ENCODE assay signal across 12 cellular contexts in the genomic region with DNA sequence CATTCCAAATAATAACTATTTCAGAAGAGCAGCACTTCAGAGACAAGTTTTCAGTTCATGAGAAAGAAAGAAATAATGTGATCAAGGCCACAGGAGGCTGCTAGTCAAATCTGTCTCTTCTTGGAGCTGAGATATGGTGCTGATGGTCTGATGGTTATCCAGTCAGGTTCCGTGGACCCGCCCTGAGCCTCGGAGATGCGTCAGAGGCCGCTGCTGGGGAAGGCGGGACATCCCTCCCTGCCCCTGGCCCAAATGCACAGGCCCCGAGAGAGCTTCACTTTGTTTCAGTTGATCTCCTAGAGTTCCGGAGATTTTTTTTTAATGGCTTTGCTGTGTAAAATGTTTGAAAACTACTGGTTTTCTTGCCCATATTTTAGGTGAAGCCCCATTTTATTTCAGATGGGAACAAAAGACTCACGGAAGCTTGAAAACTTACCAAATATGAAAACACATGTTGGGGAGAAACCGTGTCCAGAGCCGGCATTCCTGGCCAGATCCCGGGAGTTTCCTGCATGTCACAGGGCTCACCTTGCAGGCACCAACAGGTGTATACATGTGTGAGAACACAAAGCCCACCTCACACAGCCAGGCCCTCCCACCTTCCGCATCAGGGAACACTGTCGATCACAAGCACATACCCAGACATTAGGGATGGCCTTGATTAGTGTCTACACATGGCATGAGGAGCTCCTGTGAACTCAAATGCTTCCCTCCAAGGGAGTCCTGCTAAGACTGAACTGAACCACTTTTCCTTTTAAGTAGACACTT.
DNase-seq lines count a peak whose midpoint lies in the region; ATAC-seq and TF ChIP-seq lines count a peak whose summit lies in the region.
"Had no signal": no experiment of that assay in that cellular context is flagged by ENCODE, and none has a peak within 500 bp of the region (broad histone marks: within the 10 kb centered on the region; RNA-seq: fewer than 3 reads in every experiment).

No MANE protein-coding gene starts in this region.

- no peak overlapping the region for H2AFZ ChIP-seq in mesenchymal stem cell (ENCODE audit: low read depth, low read length)

- TF ChIP-seq CTCF in endodermal cell (conservative IDR thresholded peaks at IDR 0.05) (no peak), upper lobe of right lung (IDR thresholded peaks at IDR 0.05) (no peak)

- H3K79me1 ChIP-seq in mesenchymal stem cell (replicated peaks; ENCODE audit: low read length, poor library complexity, severe bottlenecking): no peaks in the 10 kb centered on the region

- no peak overlapping the region for H3K14ac ChIP-seq in mesenchymal stem cell (ENCODE audit: low read length in 2 of 2)

- no peaks in the 10 kb centered on the region for H3K4me1 Mint-ChIP-seq in endodermal cell
- H3K4me1 Mint-ChIP-seq: CD4-positive, CD25-positive, alpha-beta regulatory T cell had no signal

- H3K9me3 Mint-ChIP-seq in endodermal cell: no peaks in the 10 kb centered on the region

- H3K9me3 ChIP-seq in endodermal cell (ENCODE audit: control insufficient read depth, low read length): no peaks in the 10 kb centered on the region
- H3K9me3 ChIP-seq in upper lobe of right lung: no peaks in the 10 kb centered on the region
- peaks cover 3% of the 10 kb centered on the region for H3K9me3 ChIP-seq in mesenchymal stem cell (ENCODE audit: control insufficient read depth, low read length)
- H3K9me3 ChIP-seq: A549, BE2C had no signal

- no peak overlapping the region for H3K4ac ChIP-seq in mesenchymal stem cell (ENCODE audit: low read depth in 1 of 2, low read length in 2 of 2)

- ATAC-seq in upper lobe of right lung: no peak
- ATAC-seq in left ventricle myocardium superior: no peak
- ATAC-seq: A549 had no signal

- H3K9ac ChIP-seq in endodermal cell (ENCODE audit: extremely low read depth, low read length, poor library complexity, severe bottlenecking) (no peak overlapping the region), mesenchymal stem cell (ENCODE audit: low read length) (no peak overlapping the region)

- H4K91ac ChIP-seq in mesenchymal stem cell (ENCODE audit: low read length): no peak overlapping the region

- H2BK120ac ChIP-seq in mesenchymal stem cell (ENCODE audit: low read depth, low read length): no peak overlapping the region

- H3K27me3 ChIP-seq in H7 (ENCODE audit: control insufficient read depth, insufficient read depth, low read length) (no peaks in the 10 kb centered on the region), endodermal cell (ENCODE audit: control insufficient read depth, insufficient read depth, low read length, poor library complexity, severe bottlenecking) (no peaks in the 10 kb centered on the region), upper lobe of right lung (no peaks in the 10 kb centered on the region), mesenchymal stem cell (ENCODE audit: control insufficient read depth in 1 of 2, insufficient read depth in 1 of 2, low read length in 2 of 2) (no peaks in the 10 kb centered on the region)
- H3K27me3 ChIP-seq: BE2C had no signal

- peak; percentile 30 for DNase-seq in H7
- DNase-seq in endodermal cell: peak; percentile 38
- DNase-seq in mesenteric fat pad (ENCODE audit: low spot score): peak; percentile 53
- DNase-seq in upper lobe of right lung: peak; percentile 36
- DNase-seq in HUDEP-2 (lab: John Stamatoyannopoulos, UW; ENCODE audit: unreplicated experiment in 76 of 76): no peak
- DNase-seq in left ventricle myocardium superior: no peak
- DNase-seq in mesenchymal stem cell: no peak
- DNase-seq: BE2C; CD4-positive, CD25-positive, alpha-beta regulatory T cell; DMS53; GF-D8 had no signal

- H3K36me3 ChIP-seq in H7 (replicated peaks; ENCODE audit: control insufficient read depth, insufficient read depth, low read length) (no peaks in the 10 kb centered on the region), endodermal cell (ENCODE audit: control insufficient read depth, insufficient read depth, low read length) (no peaks in the 10 kb centered on the region), upper lobe of right lung (no peaks in the 10 kb centered on the region), mesenchymal stem cell (ENCODE audit: control insufficient read depth in 1 of 2, insufficient read depth in 2 of 2, low read depth in 1 of 2, low read length in 2 of 2) (no peaks in the 10 kb centered on the region)
- H3K36me3 ChIP-seq: BE2C had no signal

- no peak overlapping the region for H2BK12ac ChIP-seq in mesenchymal stem cell (ENCODE audit: low read length in 2 of 2)

- H3K4me3 Mint-ChIP-seq in endodermal cell: no peak overlapping the region
- H3K4me3 Mint-ChIP-seq: CD4-positive, CD25-positive, alpha-beta regulatory T cell had no signal

- no peak overlapping the region for H3K23ac ChIP-seq in mesenchymal stem cell (ENCODE audit: low read length in 2 of 2)

- no peak overlapping the region for H3K27ac ChIP-seq in endodermal cell (ENCODE audit: low read depth, low read length)
- no peak overlapping the region for H3K27ac ChIP-seq in upper lobe of right lung
- H3K27ac ChIP-seq in mesenchymal stem cell (ENCODE audit: low read length, poor library complexity, severe bottlenecking): no peak overlapping the region
- H3K27ac ChIP-seq: A549 had no signal

- H3K36me3 Mint-ChIP-seq in endodermal cell (ENCODE audit: low read depth): no peaks in the 10 kb centered on the region
- H3K36me3 Mint-ChIP-seq: CD4-positive, CD25-positive, alpha-beta regulatory T cell had no signal

- H3K4me2 ChIP-seq in mesenchymal stem cell (ENCODE audit: low read length, poor library complexity, severe bottlenecking): no peak overlapping the region
- H3K4me2 ChIP-seq: A549 had no signal

- intact Hi-C loops in upper lobe of right lung (cut with DNase I): no loop called here
- intact Hi-C loops in left ventricle myocardium superior (cut with micrococcal nuclease): no loop called here

- no peak overlapping the region for H2AK5ac ChIP-seq in mesenchymal stem cell (ENCODE audit: low read length, severe bottlenecking)

- no peak overlapping the region for H2BK5ac ChIP-seq in mesenchymal stem cell (ENCODE audit: low read depth, low read length, poor library complexity, severe bottlenecking)

- H3K18ac ChIP-seq in mesenchymal stem cell (ENCODE audit: low read depth in 1 of 2, low read length in 2 of 2): no peak overlapping the region

- no peak overlapping the region for H3K27ac Mint-ChIP-seq in endodermal cell
- H3K27ac Mint-ChIP-seq: CD4-positive, CD25-positive, alpha-beta regulatory T cell had no signal

- no peak overlapping the region for H2BK15ac ChIP-seq in mesenchymal stem cell (ENCODE audit: low read depth, poor library complexity, severe bottlenecking)

- H3K4me1 ChIP-seq in endodermal cell (ENCODE audit: control insufficient read depth, insufficient read depth, low read length) (no peaks in the 10 kb centered on the region), upper lobe of right lung (no peaks in the 10 kb centered on the region), mesenchymal stem cell (ENCODE audit: control insufficient read depth, insufficient read depth, low read depth, low read length) (no peaks in the 10 kb centered on the region)
- H3K4me1 ChIP-seq: A549, BE2C had no signal

- no peak overlapping the region for H4K8ac ChIP-seq in mesenchymal stem cell (ENCODE audit: low read length)

- H3K4me3 ChIP-seq in H7 (ENCODE audit: insufficient read depth, low read depth, low read length): no peak overlapping the region
- H3K4me3 ChIP-seq in endodermal cell (ENCODE audit: low read length): no peak overlapping the region
- H3K4me3 ChIP-seq in upper lobe of right lung: no peak overlapping the region
- H3K4me3 ChIP-seq in mesenchymal stem cell (ENCODE audit: insufficient read depth in 1 of 2, low read depth in 1 of 2, low read length in 2 of 2): no peak overlapping the region
- H3K4me3 ChIP-seq: A549 had no signal

- WGBS in endodermal cell (ENCODE audit: insufficient coverage in 1 of 2, insufficient read length in 1 of 2), 2 experiments: 95% methylated on average over 12 to 14 of the region's 14 CpGs
- WGBS in mesenchymal stem cell: 87% methylated on average over 14 of the region's 14 CpGs

- H3K27me3 Mint-ChIP-seq in endodermal cell (ENCODE audit: insufficient read depth): no peaks in the 10 kb centered on the region
- H3K27me3 Mint-ChIP-seq: CD4-positive, CD25-positive, alpha-beta regulatory T cell had no signal

Comparison
In these comparisons a context has a peak if more than half of its experiments do, and no peak if none do; other contexts are left out.
1. DNase-seq: peak in H7 (single experiment), endodermal cell (single experiment), mesenteric fat pad (single experiment) and upper lobe of right lung (single experiment); none in HUDEP-2 (0 of 76), left ventricle myocardium superior (single experiment) and mesenchymal stem cell (single experiment).